ENCODE assay signal across 21 cellular contexts in the genomic region with DNA sequence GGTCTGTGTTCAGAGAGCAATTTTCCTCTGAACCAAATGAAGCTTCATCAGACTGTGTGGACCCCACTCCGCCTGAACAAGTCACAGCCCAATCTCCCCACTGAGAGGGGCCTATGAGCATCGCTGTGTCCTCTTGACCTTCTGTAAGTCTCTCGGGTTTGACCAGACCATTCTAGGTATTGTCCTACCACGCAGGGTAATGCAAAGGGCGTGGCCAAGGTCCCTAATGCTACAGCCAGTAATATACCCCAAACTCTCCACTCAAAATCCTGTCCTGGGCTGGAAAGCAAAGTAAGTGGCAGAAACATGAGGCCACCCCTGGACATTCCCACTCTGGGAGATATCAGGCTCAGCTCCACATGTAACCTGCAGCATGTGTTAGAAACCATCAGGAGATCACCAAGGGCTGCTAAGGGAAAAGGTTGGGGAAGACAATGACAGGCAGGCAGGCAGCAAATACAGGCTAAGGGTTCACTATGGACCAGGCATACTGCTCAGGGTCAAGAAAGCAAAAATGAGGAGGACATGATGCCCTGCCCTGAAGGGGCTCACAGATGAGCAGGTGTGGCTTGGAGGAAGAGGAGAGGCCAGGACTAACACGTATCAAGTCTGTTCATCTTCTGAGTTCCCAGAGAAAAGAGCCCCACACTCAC.
"Had no signal": no experiment of that assay in that cellular context is flagged by ENCODE, and none has a peak within 500 bp of the region (broad histone marks: within the 10 kb centered on the region; RNA-seq: fewer than 3 reads in every experiment).

No MANE protein-coding gene starts in this region.

- H3K27ac Mint-ChIP-seq: neural progenitor cell; stimulated activated naive B cell treated with anti-CD40 and anti-IgM and Interleukin-4, amounts not matched to agents 10 μg/mL and 1 μg/mL and 100 μg/mL, for 72 hours had no signal

- H3K27me3 Mint-ChIP-seq: memory B cell; stimulated activated naive B cell treated with anti-CD40 and anti-IgM and Interleukin-4, amounts not matched to agents 10 μg/mL and 1 μg/mL and 100 μg/mL, for 72 hours had no signal

- H3K4me1 ChIP-seq: neural progenitor cell, testis, tibial artery had no signal

- H3K9me3 ChIP-seq: esophagus squamous epithelium, lower lobe of right lung, ovary, psoas muscle, spleen, stomach, testis, tibial artery, upper lobe of left lung had no signal

- H3K4me3 Mint-ChIP-seq: memory B cell; natural killer cell; neural progenitor cell; stimulated activated naive B cell treated with anti-CD40 and anti-IgM and Interleukin-4, amounts not matched to agents 10 μg/mL and 1 μg/mL and 100 μg/mL, for 72 hours had no signal

- H3K27me3 ChIP-seq: esophagus squamous epithelium, neural progenitor cell, ovary, spleen, stomach, testis, tibial artery, upper lobe of left lung had no signal

- H3K4me3 ChIP-seq: coronary artery, esophagus squamous epithelium, lower lobe of right lung, neural progenitor cell, ovary, psoas muscle, skin epidermis, spleen, stomach, testis, tibial artery, upper lobe of left lung had no signal

- H3K36me3 Mint-ChIP-seq: natural killer cell, neural progenitor cell had no signal

- ATAC-seq: left ventricle myocardium superior; lower lobe of right lung; natural killer cell; psoas muscle; right cardiac atrium; stimulated activated naive B cell treated with anti-CD40 and anti-IgM and Interleukin-4, amounts not matched to agents 10 μg/mL and 1 μg/mL and 100 μg/mL, for 72 hours had no signal

- DNase-seq: dermis blood vessel endothelial cell; effector memory CD4-positive, alpha-beta T cell; esophagus squamous epithelium; foreskin melanocyte; left ventricle myocardium superior; lower lobe of right lung; natural killer cell; ovary; psoas muscle; right cardiac atrium; spleen; stimulated activated CD4-positive, alpha-beta T cell treated with anti-CD3 and anti-CD28 coated beads, Interleukin-4, amount 100 ng/mL, for 4 hours; stimulated activated naive B cell treated with anti-CD40 and anti-IgM and Interleukin-4, amounts not matched to agents 10 μg/mL and 1 μg/mL and 100 μg/mL, for 72 hours; stomach; testis; tibial artery; upper lobe of left lung had no signal

- H3K9me3 Mint-ChIP-seq: memory B cell; natural killer cell; neural progenitor cell; stimulated activated naive B cell treated with anti-CD40 and anti-IgM and Interleukin-4, amounts not matched to agents 10 μg/mL and 1 μg/mL and 100 μg/mL, for 72 hours had no signal

- H3K27ac ChIP-seq: coronary artery, esophagus squamous epithelium, lower lobe of right lung, neural progenitor cell, ovary, psoas muscle, skin epidermis, spleen, stomach, testis, tibial artery, upper lobe of left lung had no signal

- H3K36me3 ChIP-seq: neural progenitor cell, ovary had no signal
